In genomic region chr5:78816143-78816765, GRCh38 we compare ENCODE assay signal across 24 cellular contexts.
"Had no signal": no experiment of that assay in that cellular context is flagged by ENCODE, and none has a peak within 500 bp of the region (broad histone marks: within the 10 kb centered on the region; RNA-seq: fewer than 3 reads in every experiment).

No MANE protein-coding gene starts in this region.

- DNase-seq: activated CD4-positive, alpha-beta T cell treated with anti-CD3 and anti-CD28 coated beads, Interleukin-2, amount 50 U/mL, for 1 hour; activated CD4-positive, CD25-positive, alpha-beta regulatory T cell treated with anti-CD3 and anti-CD28 coated beads, Interleukin-2, amount 50 U/mL, for 72 hours; activated CD8-positive, alpha-beta T cell treated with anti-CD3 and anti-CD28 coated beads, Interleukin-2, amount 10 ng/mL, durations not matched to agents 7 days and 5 days; activated gamma-delta T cell; activated naive CD4-positive, alpha-beta T cell treated with anti-CD3 and anti-CD28 coated beads, Interleukin-2, amount 50 U/mL, for 16 hours; activated naive CD8-positive, alpha-beta T cell treated with anti-CD3 and anti-CD28 coated beads, Interleukin-2, amount 50 U/mL, for 24 hours; body of pancreas; effector CD4-positive, alpha-beta T cell; foreskin melanocyte; glutamatergic neuron; hippocampal formation; left cardiac atrium; mucosa of descending colon; stimulated activated CD4-positive, alpha-beta T cell treated with anti-CD3 and anti-CD28 coated beads, Interleukin-4, amount 100 ng/mL, for 24 hours; stimulated activated naive CD4-positive, alpha-beta T cell treated with Interleukin-2 at 50 U/mL for 16 hours; upper lobe of right lung had no signal

- H3K9me3 Mint-ChIP-seq: activated naive CD8-positive, alpha-beta T cell treated with anti-CD3 and anti-CD28 coated beads, Interleukin-2, amount 50 U/mL, for 24 hours; activated T-helper 1 cell treated with anti-CD3 and anti-CD28 coated beads, Interleukin-12 subunit alpha, Interleukin-12 subunit beta, Interleukin-2, Interleukin-4 antibody, amounts not matched to agents 30 ng/mL and 10 ng/mL and 1 ng/mL, durations not matched to agents 14 hours and 24 hours and 36 hours; dendritic cell treated with granulocyte-macrophage colony-stimulating factor and Interleukin-4, amounts not matched to agents 40 ng/mL and 50 ng/mL, for 4 days; memory B cell had no signal

- H3K9me3 ChIP-seq: body of pancreas, mucosa of descending colon, upper lobe of right lung had no signal

- H2AFZ ChIP-seq: neural progenitor cell had no signal

- H3K27me3 ChIP-seq: body of pancreas, cardiac muscle cell, neural progenitor cell, upper lobe of right lung had no signal

- H3K27ac Mint-ChIP-seq: activated CD8-positive, alpha-beta T cell treated with anti-CD3 and anti-CD28 coated beads, Interleukin-2, amount 10 ng/mL, durations not matched to agents 7 days and 5 days; activated naive CD8-positive, alpha-beta T cell treated with anti-CD3 and anti-CD28 coated beads, Interleukin-2, amount 50 U/mL, for 24 hours; activated T-helper 1 cell treated with anti-CD3 and anti-CD28 coated beads, Interleukin-12 subunit alpha, Interleukin-12 subunit beta, Interleukin-2, Interleukin-4 antibody, amounts not matched to agents 30 ng/mL and 10 ng/mL and 1 ng/mL, durations not matched to agents 14 hours and 24 hours and 36 hours; dendritic cell treated with granulocyte-macrophage colony-stimulating factor and Interleukin-4, amounts not matched to agents 40 ng/mL and 50 ng/mL, for 4 days; memory B cell; neural progenitor cell had no signal

- H3K4me1 ChIP-seq: body of pancreas, upper lobe of right lung had no signal

- FAIRE-seq: endothelial cell of umbilical vein had no signal

- H3K4me3 Mint-ChIP-seq: activated CD8-positive, alpha-beta T cell treated with anti-CD3 and anti-CD28 coated beads, Interleukin-2, amount 10 ng/mL, durations not matched to agents 7 days and 5 days; activated naive CD8-positive, alpha-beta T cell treated with anti-CD3 and anti-CD28 coated beads, Interleukin-2, amount 50 U/mL, for 24 hours; activated T-helper 1 cell treated with anti-CD3 and anti-CD28 coated beads, Interleukin-12 subunit alpha, Interleukin-12 subunit beta, Interleukin-2, Interleukin-4 antibody, amounts not matched to agents 30 ng/mL and 10 ng/mL and 1 ng/mL, durations not matched to agents 14 hours and 24 hours and 36 hours; dendritic cell treated with granulocyte-macrophage colony-stimulating factor and Interleukin-4, amounts not matched to agents 40 ng/mL and 50 ng/mL, for 4 days; memory B cell; neural progenitor cell had no signal

- H3K4me3 ChIP-seq: body of pancreas, cardiac muscle cell, mucosa of descending colon, neural progenitor cell, upper lobe of right lung had no signal

- H3K27me3 Mint-ChIP-seq: activated naive CD8-positive, alpha-beta T cell treated with anti-CD3 and anti-CD28 coated beads, Interleukin-2, amount 50 U/mL, for 24 hours; dendritic cell treated with granulocyte-macrophage colony-stimulating factor and Interleukin-4, amounts not matched to agents 40 ng/mL and 50 ng/mL, for 4 days; memory B cell had no signal

- ATAC-seq: activated CD8-positive, alpha-beta T cell treated with anti-CD3 and anti-CD28 coated beads, Interleukin-2, amount 10 ng/mL, durations not matched to agents 7 days and 5 days; activated naive CD8-positive, alpha-beta T cell treated with anti-CD3 and anti-CD28 coated beads, Interleukin-2, amount 50 U/mL, for 24 hours; body of pancreas; esophagus mucosa; left cardiac atrium; mucosa of descending colon; upper lobe of right lung had no signal

- H3K9ac ChIP-seq: neural progenitor cell had no signal

- H3K4me1 Mint-ChIP-seq: activated naive CD8-positive, alpha-beta T cell treated with anti-CD3 and anti-CD28 coated beads, Interleukin-2, amount 50 U/mL, for 24 hours had no signal

- H3K36me3 ChIP-seq: cardiac muscle cell, neural progenitor cell, upper lobe of right lung had no signal

- H3K4me2 ChIP-seq: neural progenitor cell had no signal

- H3K27ac ChIP-seq: body of pancreas, cardiac muscle cell, neural progenitor cell, upper lobe of right lung, VCaP had no signal
